ENCODE assay signal across 1 cellular context in the genomic region with DNA sequence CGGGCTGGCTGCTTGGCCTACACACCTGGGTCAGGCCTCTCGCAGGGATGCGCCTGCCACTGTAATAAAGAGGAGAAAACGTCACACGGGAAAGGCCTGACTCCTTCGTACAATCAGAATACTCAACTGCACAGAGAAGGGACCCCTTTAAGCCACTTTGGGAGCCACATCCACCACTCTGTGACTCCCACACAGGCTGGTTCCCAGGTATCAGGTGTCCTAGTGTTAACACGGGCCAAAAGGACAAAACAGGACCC.
TF ChIP-seq lines count a peak whose summit lies in the region.

No MANE protein-coding gene starts in this region.

TF ChIP-seq in IMR-90, 13 proteins besides CTCF, POLR2A, EP300 and RAD21 (continued from another document):
- no peak for TF ChIP-seq RFX5 (IDR thresholded peaks at IDR 0.05; ENCODE audit: low read depth, low read length)
- no peak for TF ChIP-seq BHLHE40 (IDR thresholded peaks at IDR 0.05; ENCODE audit: low read depth, low read length)
- no peak for TF ChIP-seq MAZ (IDR thresholded peaks at IDR 0.05; ENCODE audit: borderline replicate concordance, low read depth, low read length)
- TF ChIP-seq FOS (IDR thresholded peaks at IDR 0.05; ENCODE audit: low read depth, low read length): no peak
